20 cellular contexts compared by ENCODE assay signal in the genomic region with DNA sequence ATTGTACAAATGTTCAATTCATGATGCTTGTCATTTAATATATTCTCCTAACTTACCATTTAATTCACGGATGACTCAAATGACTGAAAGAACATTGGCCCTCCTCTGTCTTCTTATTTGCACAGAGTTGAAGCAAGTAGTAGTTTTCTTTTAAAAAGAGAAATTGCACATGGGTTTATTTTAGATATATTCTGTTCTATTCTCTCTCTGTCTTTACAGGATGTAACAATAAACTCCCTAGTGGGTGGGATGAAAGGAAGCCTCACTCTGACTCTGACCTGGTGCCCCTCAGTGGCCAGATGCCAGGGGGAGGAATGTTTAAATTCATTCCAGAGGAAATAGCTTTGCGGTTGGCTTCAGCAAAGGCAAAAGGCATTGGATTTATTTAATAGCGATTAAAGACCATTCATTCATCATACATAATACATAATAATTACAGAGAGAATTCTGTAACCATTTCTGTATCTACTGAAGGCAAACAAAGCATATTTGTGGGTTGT.
DNase-seq lines count a peak whose midpoint lies in the region; ATAC-seq and TF ChIP-seq lines count a peak whose summit lies in the region.
"Had no signal": no experiment of that assay in that cellular context is flagged by ENCODE, and none has a peak within 500 bp of the region (broad histone marks: within the 10 kb centered on the region; RNA-seq: fewer than 3 reads in every experiment).

No MANE protein-coding gene starts in this region.

- TF ChIP-seq CTCF in chondrocyte (IDR thresholded peaks at IDR 0.05) (no peak), nephron progenitor cell (IDR thresholded peaks at IDR 0.05) (no peak)

- DNase-seq in COLO829 (ENCODE audit: low spot score) (peak; percentile 92), NCI-H748 treated with DMSO at 0.1 percent for 48 hours (lab: John Stamatoyannopoulos, UW) (peak; percentile 35), chondrocyte (ENCODE audit: low spot score) (no peak), nephron progenitor cell (peak; percentile 10), NCI-H187 treated with DMSO at 0.1 percent for 48 hours (lab: John Stamatoyannopoulos, UW) (no peak)
- no peak for DNase-seq in activated naive CD4-positive, alpha-beta T cell (lab: John Stamatoyannopoulos, UW)
- no peak for DNase-seq in activated naive CD4-positive, alpha-beta T cell treated with anti-CD3 and anti-CD28 coated beads, Interleukin-2, amount 50 U/mL, for 16 hours
- DNase-seq: activated CD4-positive, alpha-beta T cell treated with anti-CD3 and anti-CD28 coated beads for 1 hour; colonic mucosa; hippocampal formation; left ventricle myocardium superior; NCI-H1105 treated with DMSO at 0.1 percent for 48 hours; NCI-H526; sigmoid colon; stimulated activated naive B cell treated with anti-CD40 and anti-IgM and Interleukin-4, amounts not matched to agents 10 μg/mL and 1 μg/mL and 100 μg/mL, for 72 hours; T-helper 17 cell had no signal

- no peaks in the 10 kb centered on the region for H3K36me3 Mint-ChIP-seq in chondrocyte (ENCODE audit: low read depth)
- no peaks in the 10 kb centered on the region for H3K36me3 Mint-ChIP-seq in nephron progenitor cell (ENCODE audit: low read depth)
- H3K36me3 Mint-ChIP-seq: activated naive CD4-positive, alpha-beta T cell treated with anti-CD3 and anti-CD28 coated beads, Interleukin-2, amount 50 U/mL, for 72 hours had no signal

- H3K4me1 Mint-ChIP-seq in chondrocyte (ENCODE audit: low read depth) (peaks cover 17% of the 10 kb centered on the region), nephron progenitor cell (peaks cover 25% of the 10 kb centered on the region)
- H3K4me1 Mint-ChIP-seq: stimulated activated naive B cell treated with anti-CD40 and anti-IgM and Interleukin-4, amounts not matched to agents 10 μg/mL and 1 μg/mL and 100 μg/mL, for 72 hours had no signal

- H3K9me3 Mint-ChIP-seq in chondrocyte (ENCODE audit: low read depth) (peaks cover 3% of the 10 kb centered on the region), nephron progenitor cell (no peaks in the 10 kb centered on the region)
- H3K9me3 Mint-ChIP-seq: activated naive CD4-positive, alpha-beta T cell treated with anti-CD3 and anti-CD28 coated beads, Interleukin-2, amount 50 U/mL, for 72 hours; natural killer cell treated with Interleukin-12 subunit alpha and Interleukin-12 subunit beta and Interleukin-15 and Interleukin-18, amount 100 ng/mL, for 72 hours; stimulated activated naive B cell treated with anti-CD40 and anti-IgM and Interleukin-4, amounts not matched to agents 10 μg/mL and 1 μg/mL and 100 μg/mL, for 72 hours had no signal

- peak overlapping the region; percentile 74 for H3K27ac Mint-ChIP-seq in chondrocyte (ENCODE audit: unreplicated experiment)
- peak overlapping the region; percentile 55 for H3K27ac Mint-ChIP-seq in nephron progenitor cell
- H3K27ac Mint-ChIP-seq: activated naive CD4-positive, alpha-beta T cell treated with anti-CD3 and anti-CD28 coated beads, Interleukin-2, amount 50 U/mL, for 72 hours; natural killer cell treated with Interleukin-12 subunit alpha and Interleukin-12 subunit beta and Interleukin-15 and Interleukin-18, amount 100 ng/mL, for 72 hours; stimulated activated naive B cell treated with anti-CD40 and anti-IgM and Interleukin-4, amounts not matched to agents 10 μg/mL and 1 μg/mL and 100 μg/mL, for 72 hours; T-helper 17 cell had no signal

- no peak overlapping the region for H3K4me3 Mint-ChIP-seq in chondrocyte (ENCODE audit: unreplicated experiment)
- no peak overlapping the region for H3K4me3 Mint-ChIP-seq in nephron progenitor cell
- H3K4me3 Mint-ChIP-seq: natural killer cell treated with Interleukin-12 subunit alpha and Interleukin-12 subunit beta and Interleukin-15 and Interleukin-18, amount 100 ng/mL, for 72 hours; stimulated activated naive B cell treated with anti-CD40 and anti-IgM and Interleukin-4, amounts not matched to agents 10 μg/mL and 1 μg/mL and 100 μg/mL, for 72 hours; T-helper 17 cell had no signal

- no peak for ATAC-seq in GM19463 (IDR thresholded peaks at IDR 0.05; ENCODE audit: unreplicated experiment)
- ATAC-seq: activated naive CD4-positive, alpha-beta T cell treated with anti-CD3 and anti-CD28 coated beads, Interleukin-2, amount 50 U/mL, for 72 hours; left ventricle myocardium superior; natural killer cell treated with Interleukin-12 subunit alpha and Interleukin-12 subunit beta and Interleukin-15 and Interleukin-18, amount 100 ng/mL, for 72 hours; Panc1; stimulated activated naive B cell treated with anti-CD40 and anti-IgM and Interleukin-4, amounts not matched to agents 10 μg/mL and 1 μg/mL and 100 μg/mL, for 72 hours; T-helper 17 cell had no signal

- H3K27me3 Mint-ChIP-seq in chondrocyte (ENCODE audit: low read depth) (no peaks in the 10 kb centered on the region), nephron progenitor cell (ENCODE audit: low read depth, poor library complexity) (peaks cover 8% of the 10 kb centered on the region)
- H3K27me3 Mint-ChIP-seq: natural killer cell treated with Interleukin-12 subunit alpha and Interleukin-12 subunit beta and Interleukin-15 and Interleukin-18, amount 100 ng/mL, for 72 hours; stimulated activated naive B cell treated with anti-CD40 and anti-IgM and Interleukin-4, amounts not matched to agents 10 μg/mL and 1 μg/mL and 100 μg/mL, for 72 hours; T-helper 17 cell had no signal

Comparison
In these comparisons a context has a peak if more than half of its experiments do, and no peak if none do; other contexts are left out.
1. DNase-seq: peak in COLO829 (single experiment), NCI-H748 treated with DMSO at 0.1 percent for 48 hours (single experiment) and nephron progenitor cell (single experiment); none in chondrocyte (single experiment), activated naive CD4-positive, alpha-beta T cell (0 of 4), NCI-H187 treated with DMSO at 0.1 percent for 48 hours (single experiment) and activated naive CD4-positive, alpha-beta T cell treated with anti-CD3 and anti-CD28 coated beads, Interleukin-2, amount 50 U/mL, for 16 hours (single experiment).